8 cellular contexts compared by ENCODE assay signal in the genomic region with DNA sequence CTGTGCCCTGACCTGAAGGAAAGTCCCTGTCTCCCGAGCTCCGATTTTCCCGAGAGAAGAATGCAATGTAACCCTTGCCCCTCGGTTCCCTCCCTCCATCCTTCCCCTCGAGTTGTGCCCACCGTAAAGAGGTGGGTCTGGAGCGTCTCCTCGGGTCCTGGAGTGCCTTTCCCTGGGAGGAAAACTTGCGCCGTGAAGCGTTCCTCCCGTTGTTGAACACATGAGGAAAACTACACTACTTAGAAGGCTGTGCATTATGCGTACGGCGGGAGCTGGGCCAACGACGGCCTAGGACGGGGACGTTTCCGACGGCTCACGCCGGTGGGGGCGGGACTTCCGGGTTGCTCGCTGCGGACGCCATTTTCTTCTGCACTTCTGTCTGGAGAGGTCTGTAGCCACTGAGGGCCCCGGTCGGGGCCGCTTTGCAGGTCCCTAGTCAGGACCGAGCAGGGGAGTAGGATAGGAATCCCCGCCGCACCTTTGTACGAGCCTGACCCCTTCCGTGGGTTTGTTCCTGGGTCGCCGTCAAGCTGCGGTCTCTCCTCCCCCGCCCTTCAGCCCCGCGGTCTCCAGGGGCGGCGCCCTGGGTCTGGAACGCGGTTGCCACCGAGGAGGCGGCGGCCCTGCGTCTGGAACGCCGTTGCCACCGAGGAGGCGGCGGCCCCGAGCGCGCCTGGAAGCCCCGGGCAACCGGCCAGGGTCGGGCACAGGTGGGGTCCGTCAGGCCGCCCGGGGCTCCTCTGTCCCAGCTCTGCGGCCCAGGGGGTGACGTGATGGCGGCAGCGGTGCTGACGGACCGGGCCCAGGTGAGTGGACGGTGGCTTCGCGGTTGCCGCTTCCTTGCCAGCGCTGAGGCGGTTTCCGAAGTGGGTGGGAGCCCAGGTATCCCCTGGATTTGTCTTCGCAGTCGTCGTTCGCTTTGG. TPM values are rescaled to one million over a fixed set of nuclear protein-coding genes. Genes with fewer than 3 reads are reported as not detected.
DNase-seq lines count a peak whose midpoint lies in the region; ATAC-seq and TF ChIP-seq lines count a peak whose summit lies in the region.

A gene (plus strand): TSS at position 360 of the 923 bp plus-strand sequence. CDS start 414 bp downstream, at position 774.

- peaks cover 5% of the 10 kb centered on the region for H3K27me3 Mint-ChIP-seq in activated CD8-positive, alpha-beta T cell treated with anti-CD3 and anti-CD28 coated beads for 36 hours

- peaks cover 3% of the 10 kb centered on the region; the same call in 1 of the 2 replicates for H3K4me1 ChIP-seq in BE2C

- intact Hi-C loops in activated CD8-positive, alpha-beta T cell treated with anti-CD3 and anti-CD28 coated beads for 36 hours (cut with micrococcal nuclease): no loop called here
- intact Hi-C loops in lower leg skin (cut with DNase I; ENCODE audit: low total_unique reads): no loop called here

- DNase-seq in BE2C: peak; percentile 91
- DNase-seq in NCI-H526 treated with DMSO at 0.1 percent for 48 hours (lab: John Stamatoyannopoulos, UW): peak; percentile 69
- DNase-seq in activated CD8-positive, alpha-beta T cell treated with anti-CD3 and anti-CD28 coated beads for 36 hours: peak; percentile 92
- peak; percentile 89 for DNase-seq in ecto neural progenitor cell (ENCODE audit: low spot score)
- peak; percentile 87 to 97 for DNase-seq in lower leg skin (ENCODE audit: low spot score in 2 of 2)
- DNase-seq in stimulated activated CD4-positive, alpha-beta T cell treated with anti-CD3 and anti-CD28 coated beads, Interleukin-4, amount 100 ng/mL, for 4 hours: peak; percentile 83 to 88

- POLR2A ChIA-PET in activated CD8-positive, alpha-beta T cell treated with anti-CD3 and anti-CD28 coated beads for 36 hours (lab: Charles Lee): interaction anchor here (0.9 to 1.5 kb wide), 4 partner anchors 11 to 125 kb away, joined by 3 to 5 read pairs (median 3); no protein-coding TSS in a partner anchor

- H3K9me3 Mint-ChIP-seq in activated CD8-positive, alpha-beta T cell treated with anti-CD3 and anti-CD28 coated beads for 36 hours: peaks cover 25% of the 10 kb centered on the region

- CTCF ChIA-PET in activated CD8-positive, alpha-beta T cell treated with anti-CD3 and anti-CD28 coated beads for 36 hours (lab: Charles Lee): no interaction called here

- H3K4me1 Mint-ChIP-seq in activated CD8-positive, alpha-beta T cell treated with anti-CD3 and anti-CD28 coated beads for 36 hours (ENCODE audit: low read depth): peaks cover 29% of the 10 kb centered on the region

- no peaks in the 10 kb centered on the region for H3K27me3 ChIP-seq in BE2C

- H3K36me3 Mint-ChIP-seq in activated CD8-positive, alpha-beta T cell treated with anti-CD3 and anti-CD28 coated beads for 36 hours (ENCODE audit: low read depth): peaks cover 71% of the 10 kb centered on the region

- peak; percentile 98 for ATAC-seq in HG03432 (IDR thresholded peaks at IDR 0.05; ENCODE audit: unreplicated experiment)
- peak; percentile 97 for ATAC-seq in activated CD8-positive, alpha-beta T cell treated with anti-CD3 and anti-CD28 coated beads for 36 hours

- H3K4me3 ChIP-seq in BE2C (ENCODE audit: low read depth, low read length) (peak within 1 kb of the TSS; percentile 85), lower leg skin (ENCODE audit: low read depth, poor library complexity, severe bottlenecking) (peak within 1 kb of the TSS; percentile 87)

- peak within 1 kb of the TSS; percentile 94 for H3K4me3 Mint-ChIP-seq in activated CD8-positive, alpha-beta T cell treated with anti-CD3 and anti-CD28 coated beads for 36 hours

- 2% methylated on average over 36 to 69 of the region's 81 CpGs for whole genome bisulfite sequencing in lower leg skin, 2 donors

- no peak for TF ChIP-seq CTCF in BE2C (IDR thresholded peaks at IDR 0.05; ENCODE audit: low read depth, low read length)
- no peak for TF ChIP-seq CTCF in activated CD8-positive, alpha-beta T cell treated with anti-CD3 and anti-CD28 coated beads for 36 hours (IDR thresholded peaks at IDR 0.05)
- no peak for TF ChIP-seq CTCF in lower leg skin (IDR thresholded peaks at IDR 0.05)

- H3K36me3 ChIP-seq in BE2C: peaks cover 39% of the 10 kb centered on the region

- TF ChIP-seq POLR2A in GM19099 (IDR thresholded peaks at IDR 0.05; ENCODE audit: extremely low read depth, insufficient read length, low read depth) (peak; percentile 82), lower leg skin (IDR thresholded peaks at IDR 0.05) (no peak)

- H3K27ac Mint-ChIP-seq in activated CD8-positive, alpha-beta T cell treated with anti-CD3 and anti-CD28 coated beads for 36 hours: peak within 1 kb of the TSS; percentile 95

- peaks cover 3% of the 10 kb centered on the region for H3K9me3 ChIP-seq in BE2C

RNA-seq across cellular contexts. Expression of the gene that starts here (rescaled TPM):
- polyA plus RNA-seq in BE2C (2012; ENCODE audit: insufficient read depth, insufficient read length, low read depth): 7.3 TPM
- 10 to 100 TPM; 20.7 to 22.4 TPM for total RNA-seq in activated CD8-positive, alpha-beta T cell treated with anti-CD3 and anti-CD28 coated beads for 36 hours
- total RNA-seq in lower leg skin: 10 to 100 TPM; 48.5 to 84.9 (median 57.8) TPM

Comparison
In these comparisons a context has a peak if more than half of its experiments do, and no peak if none do; other contexts are left out.
1. Peak in every context shown above with its lines: DNase-seq, ATAC-seq and H3K4me3 ChIP-seq.